Comparison of ENCODE assay signal across 10 cellular contexts in the genomic region with DNA sequence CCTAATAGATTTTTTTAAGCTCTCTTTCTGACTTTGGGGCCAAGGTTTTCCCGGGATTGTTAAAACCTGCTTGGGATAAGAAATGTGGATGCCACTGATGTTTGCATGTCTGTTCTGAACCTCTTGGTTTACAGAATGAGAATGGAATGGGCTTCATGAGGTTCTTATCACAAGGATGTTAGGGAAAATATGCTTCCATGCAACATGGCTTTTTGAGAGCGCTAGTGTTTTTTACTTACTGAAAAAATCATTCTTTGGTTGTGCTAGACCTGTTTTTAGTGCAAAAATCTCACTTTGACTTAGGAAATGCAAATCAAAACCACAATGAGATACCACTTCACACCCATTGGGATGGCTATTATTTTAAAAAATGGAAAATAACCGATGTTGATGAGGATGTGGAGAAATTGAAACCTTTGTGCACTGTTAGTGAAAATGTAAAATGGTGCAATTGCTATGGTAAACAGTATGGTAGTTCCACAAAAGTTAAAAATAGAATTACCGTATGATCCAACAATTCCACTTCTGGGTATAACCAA. TPM values are rescaled to one million over a fixed set of nuclear protein-coding genes. Genes with fewer than 3 reads are reported as not detected.
DNase-seq lines count a peak whose midpoint lies in the region; ATAC-seq and TF ChIP-seq lines count a peak whose summit lies in the region.
"Had no signal": no experiment of that assay in that cellular context is flagged by ENCODE, and none has a peak within 500 bp of the region (broad histone marks: within the 10 kb centered on the region; RNA-seq: fewer than 3 reads in every experiment).

No MANE protein-coding gene starts in this region.

- ATAC-seq in HG02798 (IDR thresholded peaks at IDR 0.05; ENCODE audit: poor library complexity, unreplicated experiment) = peak; percentile 31
- no peak for ATAC-seq in activated CD8-positive, alpha-beta T cell treated with anti-CD3 and anti-CD28 coated beads, Interleukin-2, amount 10 ng/mL, durations not matched to agents 7 days and 5 days
- no peak for ATAC-seq in stimulated activated memory B cell treated with anti-CD40 and anti-IgM and Interleukin-4, amounts not matched to agents 10 μg/mL and 1 μg/mL and 100 μg/mL, for 72 hours

- H3K9me3 ChIP-seq in spleen = peaks cover 0 to 14% (median 8%) of the 10 kb centered on the region in 8 donors

- TF ChIP-seq POLR2A in spleen (IDR thresholded peaks at IDR 0.05) = no peak

- peaks cover 0 to 85% (median 17%) of the 10 kb centered on the region in 6 donors for H3K36me3 ChIP-seq in spleen

- WGBS in spleen, 5 donors = 50 to 59% (median 55%) methylated on average over 4 of the region's 4 CpGs

- DNase-seq in activated CD4-positive, alpha-beta T cell treated with anti-CD3 and anti-CD28 coated beads, Interleukin-2, amount 10 ng/mL, durations not matched to agents 24 days and 14 days = no peak
- DNase-seq in activated CD4-positive, alpha-beta T cell treated with anti-CD3 and anti-CD28 coated beads for 4 hours = no peak
- DNase-seq in activated CD8-positive, alpha-beta T cell treated with anti-CD3 and anti-CD28 coated beads, Interleukin-2, amount 10 ng/mL, durations not matched to agents 7 days and 5 days = no peak
- DNase-seq in spleen (no peak), DMS 273 (lab: John Stamatoyannopoulos, UW; ENCODE audit: unreplicated experiment) (no peak), GM03348 (ENCODE audit: low spot score) (no peak)
- DNase-seq: NCI-H1694 treated with DMSO at 0.1 percent for 48 hours had no signal

- peaks cover 16% of the 10 kb centered on the region for H3K9me3 Mint-ChIP-seq in activated CD4-positive, alpha-beta T cell treated with anti-CD3 and anti-CD28 coated beads, Interleukin-2, amount 10 ng/mL, durations not matched to agents 24 days and 14 days
- H3K9me3 Mint-ChIP-seq in activated CD8-positive, alpha-beta T cell treated with anti-CD3 and anti-CD28 coated beads, Interleukin-2, amount 10 ng/mL, durations not matched to agents 7 days and 5 days (ENCODE audit: insufficient read depth) = no peaks in the 10 kb centered on the region
- H3K9me3 Mint-ChIP-seq in stimulated activated memory B cell treated with anti-CD40 and anti-IgM and Interleukin-4, amounts not matched to agents 10 μg/mL and 1 μg/mL and 100 μg/mL, for 72 hours = peaks cover 8% of the 10 kb centered on the region

- peak overlapping the region; percentile 87 for H3K27ac Mint-ChIP-seq in activated CD4-positive, alpha-beta T cell treated with anti-CD3 and anti-CD28 coated beads, Interleukin-2, amount 10 ng/mL, durations not matched to agents 24 days and 14 days
- peak overlapping the region; percentile 82 for H3K27ac Mint-ChIP-seq in activated CD8-positive, alpha-beta T cell treated with anti-CD3 and anti-CD28 coated beads, Interleukin-2, amount 10 ng/mL, durations not matched to agents 7 days and 5 days
- H3K27ac Mint-ChIP-seq in stimulated activated memory B cell treated with anti-CD40 and anti-IgM and Interleukin-4, amounts not matched to agents 10 μg/mL and 1 μg/mL and 100 μg/mL, for 72 hours = no peak overlapping the region

- H3K27ac ChIP-seq in spleen = peak overlapping the region in 7 of 8 donors; percentile 58 to 96 (median 77)

- no peak overlapping the region for H3K4me3 ChIP-seq in spleen

- H3K4me1 ChIP-seq in spleen = peaks cover 28 to 100% (median 96%) of the 10 kb centered on the region in 6 donors

- POLR2A ChIA-PET in activated CD8-positive, alpha-beta T cell treated with anti-CD3 and anti-CD28 coated beads, Interleukin-2, amount 10 ng/mL, durations not matched to agents 7 days and 5 days (lab: Charles Lee) = interaction anchor here (0.6 to 9.7 kb wide), 6 partner anchors 27 to 1177 kb away, joined by 3 to 67 read pairs (median 4); no protein-coding TSS in a partner anchor

- intact Hi-C loops in activated CD4-positive, alpha-beta T cell treated with anti-CD3 and anti-CD28 coated beads, Interleukin-2, amount 10 ng/mL, durations not matched to agents 24 days and 14 days (cut with micrococcal nuclease) = loop anchor here (1.0 kb wide), 1 partner anchor 8 kb away; no protein-coding TSS in a partner anchor
- intact Hi-C loops in spleen (cut with DNase I; ENCODE audit: low total_unique reads) = no loop called here

- no peaks in the 10 kb centered on the region for H3K27me3 Mint-ChIP-seq in activated CD4-positive, alpha-beta T cell treated with anti-CD3 and anti-CD28 coated beads, Interleukin-2, amount 10 ng/mL, durations not matched to agents 24 days and 14 days
- no peaks in the 10 kb centered on the region for H3K27me3 Mint-ChIP-seq in activated CD8-positive, alpha-beta T cell treated with anti-CD3 and anti-CD28 coated beads, Interleukin-2, amount 10 ng/mL, durations not matched to agents 7 days and 5 days (ENCODE audit: low read depth)
- no peaks in the 10 kb centered on the region for H3K27me3 Mint-ChIP-seq in stimulated activated memory B cell treated with anti-CD40 and anti-IgM and Interleukin-4, amounts not matched to agents 10 μg/mL and 1 μg/mL and 100 μg/mL, for 72 hours

- peak overlapping the region; percentile 66 for H3K4me3 Mint-ChIP-seq in activated CD4-positive, alpha-beta T cell treated with anti-CD3 and anti-CD28 coated beads, Interleukin-2, amount 10 ng/mL, durations not matched to agents 24 days and 14 days
- peak overlapping the region; percentile 51 for H3K4me3 Mint-ChIP-seq in activated CD8-positive, alpha-beta T cell treated with anti-CD3 and anti-CD28 coated beads, Interleukin-2, amount 10 ng/mL, durations not matched to agents 7 days and 5 days
- no peak overlapping the region for H3K4me3 Mint-ChIP-seq in stimulated activated memory B cell treated with anti-CD40 and anti-IgM and Interleukin-4, amounts not matched to agents 10 μg/mL and 1 μg/mL and 100 μg/mL, for 72 hours

- TF ChIP-seq CTCF in spleen (IDR thresholded peaks at IDR 0.05 in 8 of 11, conservative IDR thresholded peaks at IDR 0.05 in 3 of 11) = no peak

- CTCF ChIA-PET in activated CD8-positive, alpha-beta T cell treated with anti-CD3 and anti-CD28 coated beads, Interleukin-2, amount 10 ng/mL, durations not matched to agents 7 days and 5 days (lab: Charles Lee) = interaction anchor here (0.6 to 3.6 kb wide), 11 partner anchors 8 to 115 kb away, joined by 3 to 25 read pairs (median 4); no protein-coding TSS in a partner anchor

- peaks cover 66% of the 10 kb centered on the region for H3K36me3 Mint-ChIP-seq in activated CD4-positive, alpha-beta T cell treated with anti-CD3 and anti-CD28 coated beads, Interleukin-2, amount 10 ng/mL, durations not matched to agents 24 days and 14 days (ENCODE audit: low read depth)
- H3K36me3 Mint-ChIP-seq in activated CD8-positive, alpha-beta T cell treated with anti-CD3 and anti-CD28 coated beads, Interleukin-2, amount 10 ng/mL, durations not matched to agents 7 days and 5 days (ENCODE audit: low read depth) = peaks cover 94% of the 10 kb centered on the region
- H3K36me3 Mint-ChIP-seq in stimulated activated memory B cell treated with anti-CD40 and anti-IgM and Interleukin-4, amounts not matched to agents 10 μg/mL and 1 μg/mL and 100 μg/mL, for 72 hours = peaks cover 67% of the 10 kb centered on the region

- H3K27me3 ChIP-seq in spleen (replicated peaks in 1 of 7) = no peaks in the 10 kb centered on the region

- H3K4me1 Mint-ChIP-seq in activated CD4-positive, alpha-beta T cell treated with anti-CD3 and anti-CD28 coated beads, Interleukin-2, amount 10 ng/mL, durations not matched to agents 24 days and 14 days = peaks cover 83% of the 10 kb centered on the region
- peaks cover 99% of the 10 kb centered on the region for H3K4me1 Mint-ChIP-seq in activated CD8-positive, alpha-beta T cell treated with anti-CD3 and anti-CD28 coated beads, Interleukin-2, amount 10 ng/mL, durations not matched to agents 7 days and 5 days (ENCODE audit: low read depth)
- H3K4me1 Mint-ChIP-seq in stimulated activated memory B cell treated with anti-CD40 and anti-IgM and Interleukin-4, amounts not matched to agents 10 μg/mL and 1 μg/mL and 100 μg/mL, for 72 hours = peaks cover 39% of the 10 kb centered on the region

RNA-seq across cellular contexts. Expression of gene TSPAN14, which starts 38.8 kb away (rescaled TPM):
- 57.8 and 61.7 TPM in 2 replicates for total RNA-seq in activated CD4-positive, alpha-beta T cell treated with anti-CD3 and anti-CD28 coated beads, Interleukin-2, amount 10 ng/mL, durations not matched to agents 24 days and 14 days
- total RNA-seq in activated CD8-positive, alpha-beta T cell treated with anti-CD3 and anti-CD28 coated beads, Interleukin-2, amount 10 ng/mL, durations not matched to agents 7 days and 5 days = 100 to 1,000 TPM; 109 to 117 TPM
- 100 to 1,000 TPM in 6 of 7 donors, 10 to 100 TPM in 1; 81.3 to 172 (median 129) TPM for total RNA-seq in spleen
- 10 to 100 TPM; 13.3 to 32.5 (median 24.6) TPM for polyA plus RNA-seq in spleen

RNA-seq across cellular contexts. Expression of gene SH2D4B, which starts 44.8 kb away (rescaled TPM):
- total RNA-seq in activated CD4-positive, alpha-beta T cell treated with anti-CD3 and anti-CD28 coated beads, Interleukin-2, amount 10 ng/mL, durations not matched to agents 24 days and 14 days = 0.19 and 0.23 TPM in 2 replicates
- under 1 TPM; 0.13 to 0.21 TPM for total RNA-seq in activated CD8-positive, alpha-beta T cell treated with anti-CD3 and anti-CD28 coated beads, Interleukin-2, amount 10 ng/mL, durations not matched to agents 7 days and 5 days
- under 1 TPM in 5 of 7 donors, not detected in 2; 0.11 to 0.46 (median 0.21) TPM for total RNA-seq in spleen
- polyA plus RNA-seq in spleen = under 1 TPM; 0.08 to 0.11 (median 0.10) TPM
- polyA plus RNA-seq: AG04450 had no signal
